1 cellular context compared by ENCODE assay signal in the genomic region with DNA sequence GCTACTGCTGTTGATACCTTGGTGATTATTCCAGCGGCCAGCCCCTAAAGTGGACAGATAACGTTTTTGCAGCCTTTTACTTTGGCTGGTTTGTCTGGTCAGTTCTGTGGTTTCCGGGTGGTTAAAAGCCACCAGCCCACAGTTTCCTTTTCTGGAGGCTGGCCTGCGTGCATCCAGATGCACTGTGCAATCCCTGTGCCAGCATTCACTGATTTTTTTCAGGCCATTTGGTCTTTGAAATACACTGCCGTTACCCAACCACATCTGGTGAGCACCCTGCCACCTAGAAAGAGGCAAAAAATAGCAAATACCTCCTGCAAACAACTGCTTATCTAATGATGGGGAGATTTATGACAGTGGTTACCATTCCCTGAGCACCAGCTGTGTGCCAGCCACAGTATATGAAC.
TF ChIP-seq lines count a peak whose summit lies in the region.

No MANE protein-coding gene starts in this region.

TF ChIP-seq in A549, 52 proteins besides CTCF, POLR2A, EP300 and RAD21 (continued from another document):
- TF ChIP-seq, protein P1, sequence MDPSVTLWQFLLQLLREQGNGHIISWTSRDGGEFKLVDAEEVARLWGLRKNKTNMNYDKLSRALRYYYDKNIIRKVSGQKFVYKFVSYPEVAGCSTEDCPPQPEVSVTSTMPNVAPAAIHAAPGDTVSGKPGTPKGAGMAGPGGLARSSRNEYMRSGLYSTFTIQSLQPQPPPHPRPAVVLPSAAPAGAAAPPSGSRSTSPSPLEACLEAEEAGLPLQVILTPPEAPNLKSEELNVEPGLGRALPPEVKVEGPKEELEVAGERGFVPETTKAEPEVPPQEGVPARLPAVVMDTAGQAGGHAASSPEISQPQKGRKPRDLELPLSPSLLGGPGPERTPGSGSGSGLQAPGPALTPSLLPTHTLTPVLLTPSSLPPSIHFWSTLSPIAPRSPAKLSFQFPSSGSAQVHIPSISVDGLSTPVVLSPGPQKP (IDR thresholded peaks at IDR 0.05; ENCODE audit: low read depth, low read length), result no peak
- no peak for TF ChIP-seq KDM5A (IDR thresholded peaks at IDR 0.05)
- TF ChIP-seq RFX5 (IDR thresholded peaks at IDR 0.05), result no peak
- no peak for TF ChIP-seq CHD4 (IDR thresholded peaks at IDR 0.05; ENCODE audit: borderline replicate concordance)
